In genomic region chr2:113895301-113895700, GRCh38 we compare ENCODE assay signal across 12 cellular contexts. TPM values are rescaled to one million over a fixed set of nuclear protein-coding genes. Genes with fewer than 3 reads are reported as not detected.
A peak's percentile ranks its signal among the peaks of the same experiment; 100 is the strongest.
DNase-seq lines count a peak whose midpoint lies in the region; ATAC-seq and TF ChIP-seq lines count a peak whose summit lies in the region.
"Had no signal": no experiment of that assay in that cellular context is flagged by ENCODE, and none has a peak within 500 bp of the region (broad histone marks: within the 10 kb centered on the region; RNA-seq: fewer than 3 reads in every experiment).

No MANE protein-coding gene starts in this region.

- H3K4me1 Mint-ChIP-seq in CD4-positive, alpha-beta T cell (ENCODE audit: low read depth), result peaks cover 95% of the 10 kb centered on the region
- H3K4me1 Mint-ChIP-seq in activated CD4-positive, alpha-beta memory T cell treated with anti-CD3 and anti-CD28 coated beads, Interleukin-2, amount 10 ng/mL, durations not matched to agents 7 days and 5 days, result peaks cover 82% of the 10 kb centered on the region

- H3K27me3 ChIP-seq in CD4-positive, alpha-beta T cell (ENCODE audit: control insufficient read depth, insufficient read depth, low read length), result no peaks in the 10 kb centered on the region
- no peaks in the 10 kb centered on the region for H3K27me3 ChIP-seq in GM23248 (replicated peaks; ENCODE audit: insufficient read depth)

- TF ChIP-seq CTCF in CD4-positive, alpha-beta T cell (IDR thresholded peaks at IDR 0.05), result no peak

- H2AFZ ChIP-seq in GM23248, result no peak overlapping the region

- intact Hi-C loops in CD4-positive, alpha-beta T cell (cut with DNase I, micrococcal nuclease), result loop anchor here (2.0 to 10.0 kb wide), 3 partner anchors 14 to 1710 kb away; no protein-coding TSS in a partner anchor

- no peak overlapping the region for H3K27ac ChIP-seq in CD4-positive, alpha-beta T cell (ENCODE audit: low read depth, low read length)
- peak overlapping the region; percentile 77 for H3K27ac ChIP-seq in GM23248

- POLR2A ChIA-PET in CD4-positive, alpha-beta T cell (lab: Charles Lee), result interaction anchor here (1.1 to 3.1 kb wide), 2 partner anchors 15 to 139 kb away, joined by 3 to 19 read pairs; partner anchors contain the start of gene SLC35F5
- POLR2A ChIA-PET in activated CD4-positive, alpha-beta memory T cell treated with anti-CD3 and anti-CD28 coated beads, Interleukin-2, amount 10 ng/mL, durations not matched to agents 7 days and 5 days (lab: Charles Lee), result interaction anchor here (1.0 to 4.1 kb wide), 5 partner anchors 9 to 139 kb away, joined by 3 to 29 read pairs (median 4); partner anchors contain the start of gene SLC35F5

- no peak for DNase-seq in CD4-positive, alpha-beta T cell
- peak; percentile 57 for DNase-seq in GM23248
- DNase-seq in activated CD4-positive, alpha-beta memory T cell treated with anti-CD3 and anti-CD28 coated beads, Interleukin-2, amount 10 ng/mL, durations not matched to agents 7 days and 5 days, result no peak
- peak; percentile 14 for DNase-seq in kidney glomerular epithelial cell (lab: John Stamatoyannopoulos, UW)
- DNase-seq in NCI-H2081 (lab: John Stamatoyannopoulos, UW), result no peak
- no peak for DNase-seq in NCI-H446 (lab: John Stamatoyannopoulos, UW)
- DNase-seq: activated CD4-positive, alpha-beta T cell treated with anti-CD3 and anti-CD28 coated beads, Interleukin-2, amount 50 U/mL, for 4 hours; DMS79; NCI-H187 treated with DMSO at 0.1 percent for 48 hours; stimulated activated CD8-positive, alpha-beta memory T cell treated with anti-CD3 and anti-CD28 coated beads, Interleukin-4, amount 100 ng/mL, for 48 hours had no signal

- peaks cover 71% of the 10 kb centered on the region for H3K36me3 Mint-ChIP-seq in CD4-positive, alpha-beta T cell (ENCODE audit: low read depth)
- H3K36me3 Mint-ChIP-seq in activated CD4-positive, alpha-beta memory T cell treated with anti-CD3 and anti-CD28 coated beads, Interleukin-2, amount 10 ng/mL, durations not matched to agents 7 days and 5 days (ENCODE audit: low read depth), result peaks cover 75% of the 10 kb centered on the region

- peaks cover 99% of the 10 kb centered on the region for H3K79me2 ChIP-seq in GM23248 (ENCODE audit: insufficient read depth)

- peak overlapping the region; percentile 43 for H3K4me3 Mint-ChIP-seq in CD4-positive, alpha-beta T cell
- H3K4me3 Mint-ChIP-seq in activated CD4-positive, alpha-beta memory T cell treated with anti-CD3 and anti-CD28 coated beads, Interleukin-2, amount 10 ng/mL, durations not matched to agents 7 days and 5 days, result peak overlapping the region; percentile 99

- H3K27me3 Mint-ChIP-seq in CD4-positive, alpha-beta T cell, result no peaks in the 10 kb centered on the region
- no peaks in the 10 kb centered on the region for H3K27me3 Mint-ChIP-seq in activated CD4-positive, alpha-beta memory T cell treated with anti-CD3 and anti-CD28 coated beads, Interleukin-2, amount 10 ng/mL, durations not matched to agents 7 days and 5 days

- peaks cover 84% of the 10 kb centered on the region for H3K4me1 ChIP-seq in GM23248 (ENCODE audit: insufficient read depth)

- H3K4me3 ChIP-seq in GM23248, result peak overlapping the region; percentile 61

- peak overlapping the region; percentile 70; the same call in 1 of the 2 replicates for H3K9ac ChIP-seq in GM23248

- H4K20me1 ChIP-seq in GM23248 (ENCODE audit: insufficient read depth), result peaks cover 39% of the 10 kb centered on the region

- no peaks in the 10 kb centered on the region for H3K9me3 ChIP-seq in CD4-positive, alpha-beta T cell (ENCODE audit: control insufficient read depth, low read length)
- no peaks in the 10 kb centered on the region for H3K9me3 ChIP-seq in GM23248 (ENCODE audit: low read depth)

- H3K4me2 ChIP-seq in GM23248 (ENCODE audit: unreplicated experiment), result peak overlapping the region; percentile 98

- H3K36me3 ChIP-seq in GM23248 (ENCODE audit: low read depth), result no peaks in the 10 kb centered on the region; the same call in 1 of the 2 replicates

- peak overlapping the region; percentile 94 for H3K27ac Mint-ChIP-seq in CD4-positive, alpha-beta T cell
- H3K27ac Mint-ChIP-seq in activated CD4-positive, alpha-beta memory T cell treated with anti-CD3 and anti-CD28 coated beads, Interleukin-2, amount 10 ng/mL, durations not matched to agents 7 days and 5 days, result peak overlapping the region; percentile 61

- no peaks in the 10 kb centered on the region for H3K9me3 Mint-ChIP-seq in CD4-positive, alpha-beta T cell
- no peaks in the 10 kb centered on the region for H3K9me3 Mint-ChIP-seq in activated CD4-positive, alpha-beta memory T cell treated with anti-CD3 and anti-CD28 coated beads, Interleukin-2, amount 10 ng/mL, durations not matched to agents 7 days and 5 days

- no peak for ATAC-seq in CD4-positive, alpha-beta T cell (ENCODE audit: poor library complexity)
- ATAC-seq in GM21367 (IDR thresholded peaks at IDR 0.05; ENCODE audit: unreplicated experiment) (no peak), HG02840 (IDR thresholded peaks at IDR 0.05; ENCODE audit: low FRiP score, unreplicated experiment) (no peak)

- CTCF ChIA-PET in CD4-positive, alpha-beta T cell (lab: Charles Lee), result interaction anchor here (1.0 kb wide), 1 partner anchor 15 kb away, joined by 3 read pairs; no protein-coding TSS in a partner anchor
- CTCF ChIA-PET in activated CD4-positive, alpha-beta memory T cell treated with anti-CD3 and anti-CD28 coated beads, Interleukin-2, amount 10 ng/mL, durations not matched to agents 7 days and 5 days (lab: Charles Lee), result interaction anchor here (1.2 to 2.1 kb wide), 2 partner anchors 19 to 139 kb away, joined by 5 to 8 read pairs; partner anchors contain the start of gene SLC35F5

- in situ Hi-C loops in GM23248 (cut with MboI), result loop anchor here (10.0 kb wide), 1 partner anchor 140 kb away; the partner anchor contains the start of gene SLC35F5

- 71 to 79% methylated on average over 4 of the region's 4 CpGs for WGBS in GM23248 (ENCODE audit: low coverage in 1 of 2, low lambda C conversion rate in 2 of 2, missing lambda C conversion rate in 2 of 2), 2 experiments

- H3K9me2 ChIP-seq in GM23248 (ENCODE audit: insufficient read depth), result no peaks in the 10 kb centered on the region

- H3F3A ChIP-seq in GM23248 (ENCODE audit: insufficient read depth), result peaks cover 74% of the 10 kb centered on the region

RNA-seq across cellular contexts. Expression of gene ACTR3, which starts 5.4 kb away (rescaled TPM):
- 100 to 1,000 TPM; 118 to 123 TPM for total RNA-seq in CD4-positive, alpha-beta T cell
- total RNA-seq in GM23248 (2014; rRNA removed; shearing (Covaris generic)), result 343 and 410 TPM in 2 replicates
- 361 and 377 TPM in 2 replicates for polyA plus RNA-seq in GM23248 (2016; fragmentation: Nextera tagmentation; extraction: Ambion mirVana)
- 100 to 1,000 TPM; 580 to 592 TPM for total RNA-seq in activated CD4-positive, alpha-beta memory T cell treated with anti-CD3 and anti-CD28 coated beads, Interleukin-2, amount 10 ng/mL, durations not matched to agents 7 days and 5 days

Comparison
In these comparisons a context has a peak if more than half of its experiments do, and no peak if none do; other contexts are left out.
1. DNase-seq: peak in GM23248 (single experiment) and kidney glomerular epithelial cell (single experiment); none in CD4-positive, alpha-beta T cell (0 of 10), activated CD4-positive, alpha-beta memory T cell treated with anti-CD3 and anti-CD28 coated beads, Interleukin-2, amount 10 ng/mL, durations not matched to agents 7 days and 5 days (single experiment), NCI-H2081 (0 of 2) and NCI-H446 (0 of 2).